Comparison of ENCODE assay signal across 8 cellular contexts in genomic region chr20:62065669-62066338, GRCh38. TPM values are rescaled to one million over a fixed set of nuclear protein-coding genes. Genes with fewer than 3 reads are reported as not detected.
DNase-seq lines count a peak whose midpoint lies in the region; ATAC-seq and TF ChIP-seq lines count a peak whose summit lies in the region.

TSS of gene TAF4 (minus strand) at chr20:62065881. CDS start at chr20:62065810, 71 bp downstream.

- DNase-seq in NK-92 treated with Interleukin-12 subunit alpha and Interleukin-12 subunit beta, amount 100 ng/mL, for 24 hours (lab: John Stamatoyannopoulos, UW), result peak; percentile 79
- DNase-seq in NK-92 (lab: John Stamatoyannopoulos, UW; ENCODE audit: unreplicated experiment), result no peak
- DNase-seq in NCI-H2107 treated with DMSO at 0.1 percent for 48 hours (lab: John Stamatoyannopoulos, UW; ENCODE audit: unreplicated experiment), result peak; percentile 44
- DNase-seq in WERI-Rb-1, result peak; percentile 73
- DNase-seq in breast epithelium (ENCODE audit: low spot score in 2 of 2), result peak; percentile 68 to 72
- peak; percentile 82 to 87 (median 86) for DNase-seq in immature natural killer cell
- peak; percentile 95 for DNase-seq in spleen

- H3K27me3 Mint-ChIP-seq in immature natural killer cell (ENCODE audit: low read depth in 3 of 3), result peaks cover 10 to 20% (median 13%) of the 10 kb centered on the region in 3 donors

- no peak for TF ChIP-seq CTCF in WERI-Rb-1 (IDR thresholded peaks at IDR 0.05; ENCODE audit: low read depth, low read length)
- no peak for TF ChIP-seq CTCF in breast epithelium (IDR thresholded peaks at IDR 0.05)
- TF ChIP-seq CTCF in spleen (IDR thresholded peaks at IDR 0.05 in 8 of 11, conservative IDR thresholded peaks at IDR 0.05 in 3 of 11), result no peak

- H3K36me3 ChIP-seq in WERI-Rb-1, result peaks cover 29% of the 10 kb centered on the region
- H3K36me3 ChIP-seq in breast epithelium, result no peaks in the 10 kb centered on the region
- peaks cover 0 to 3% (median 0%) of the 10 kb centered on the region in 6 donors for H3K36me3 ChIP-seq in spleen

- intact Hi-C loops in breast epithelium (cut with DNase I; ENCODE audit: low total_unique reads), result no loop called here
- intact Hi-C loops in spleen (cut with DNase I; ENCODE audit: low total_unique reads), result loop anchor here (5.0 kb wide), 1 partner anchor 56 kb away; the partner anchor contains the start of gene LSM14B

- H3K27ac ChIP-seq in WERI-Rb-1 (peak within 1 kb of the TSS; percentile 96), breast epithelium (peak within 1 kb of the TSS; percentile 91 to 99), spleen (peak within 1 kb of the TSS; percentile 72 to 95 (median 88))

- no peaks in the 10 kb centered on the region for H3K9me3 Mint-ChIP-seq in immature natural killer cell

- H3K4me3 Mint-ChIP-seq in immature natural killer cell, result peak within 1 kb of the TSS; percentile 84 to 92 (median 87)

- H3K36me3 Mint-ChIP-seq in immature natural killer cell, result peaks cover 0 to 4% (median 0%) of the 10 kb centered on the region in 3 donors

- H3K27me3 ChIP-seq in WERI-Rb-1 (ENCODE audit: insufficient read depth, low read depth, severe bottlenecking), result no peaks in the 10 kb centered on the region
- H3K27me3 ChIP-seq in breast epithelium, result no peaks in the 10 kb centered on the region
- no peaks in the 10 kb centered on the region for H3K27me3 ChIP-seq in spleen (replicated peaks in 1 of 7)

- no peak for TF ChIP-seq POLR2A in breast epithelium (IDR thresholded peaks at IDR 0.05)
- TF ChIP-seq POLR2A in spleen (IDR thresholded peaks at IDR 0.05), result peak in 2 of 3 donors; percentile 69 to 95

- peak within 1 kb of the TSS; percentile 76 to 93 (median 90) for H3K27ac Mint-ChIP-seq in immature natural killer cell

- H3K4me1 ChIP-seq in breast epithelium, result peaks cover 0 to 17% of the 10 kb centered on the region in 2 donors
- H3K4me1 ChIP-seq in spleen, result peaks cover 29 to 58% (median 44%) of the 10 kb centered on the region in 6 donors

- peak within 1 kb of the TSS; percentile 53 for H3K4me3 ChIP-seq in WERI-Rb-1 (ENCODE audit: low read depth, low read length)
- H3K4me3 ChIP-seq in breast epithelium, result peak within 1 kb of the TSS; percentile 63 to 79 (median 72)
- peak within 1 kb of the TSS; percentile 56 to 90 (median 66) for H3K4me3 ChIP-seq in spleen

- peak; percentile 75 for ATAC-seq in HG02970 (IDR thresholded peaks at IDR 0.05; ENCODE audit: low FRiP score, unreplicated experiment)

- WGBS in spleen, 5 donors, result 0% methylated on average over 8 to 117 of the region's 117 CpGs

- H3K9me3 ChIP-seq in WERI-Rb-1 (ENCODE audit: severe bottlenecking), result peaks cover under 1% of the 10 kb centered on the region
- no peaks in the 10 kb centered on the region for H3K9me3 ChIP-seq in breast epithelium
- no peaks in the 10 kb centered on the region for H3K9me3 ChIP-seq in spleen

- peaks cover 46 to 51% of the 10 kb centered on the region in 2 donors for H3K4me1 Mint-ChIP-seq in immature natural killer cell

RNA-seq across cellular contexts. Expression of gene TAF4, which starts in this region (rescaled TPM):
- total RNA-seq in breast epithelium (10 to 100 TPM; 11.1 to 13.0 (median 12.7) TPM), spleen (10 to 100 TPM; 15.5 to 28.3 (median 18.6) TPM)
- polyA plus RNA-seq in immature natural killer cell (1 to 10 TPM in 2 of 3 donors, under 1 TPM in 1; 0.04 to 3.2 (median 1.1) TPM), spleen (1 to 10 TPM; 4.3 to 7.2 (median 4.4) TPM)
